Comparison of ENCODE assay signal across 9 cellular contexts in genomic region chr20:8601542-8601912, GRCh38.
DNase-seq lines count a peak whose midpoint lies in the region; ATAC-seq and TF ChIP-seq lines count a peak whose summit lies in the region.
"Had no signal": no experiment of that assay in that cellular context is flagged by ENCODE, and none has a peak within 500 bp of the region (broad histone marks: within the 10 kb centered on the region; RNA-seq: fewer than 3 reads in every experiment).

No MANE protein-coding gene starts in this region.

- H3K4me1 Mint-ChIP-seq in nephron: peaks cover 13% of the 10 kb centered on the region

- H3K9me3 Mint-ChIP-seq in nephron: peaks cover 8% of the 10 kb centered on the region

- DNase-seq in NCI-H1105 treated with DMSO at 0.1 percent for 48 hours (lab: John Stamatoyannopoulos, UW) (peak; percentile 40), NCI-H1105 (lab: John Stamatoyannopoulos, UW) (no peak), NCI-H526 (lab: John Stamatoyannopoulos, UW) (peak; percentile 36 to 60), SIG-M5 (lab: John Stamatoyannopoulos, UW) (no peak), dorsolateral prefrontal cortex (no peak), occipital lobe (lab: John Stamatoyannopoulos, UW) (no peak)
- DNase-seq: stimulated activated CD4-positive, alpha-beta T cell treated with anti-CD3 and anti-CD28 coated beads, Interleukin-4, amount 100 ng/mL, for 24 hours had no signal

- peak overlapping the region; percentile 82 to 94 (median 88) for H3K27ac Mint-ChIP-seq in nephron

- H3K27me3 ChIP-seq in dorsolateral prefrontal cortex: no peaks in the 10 kb centered on the region

- ATAC-seq in HG02678 (IDR thresholded peaks at IDR 0.05; ENCODE audit: unreplicated experiment): peak; percentile 88

- peak overlapping the region in 1 of 59 donors; percentile 43 for H3K4me3 ChIP-seq in dorsolateral prefrontal cortex

- H3K27ac ChIP-seq in dorsolateral prefrontal cortex: peak overlapping the region in 19 of 59 donors; percentile 6 to 69 (median 33)

- H3K27me3 Mint-ChIP-seq in nephron (ENCODE audit: low read depth): no peaks in the 10 kb centered on the region

- no peak for TF ChIP-seq CTCF in nephron (IDR thresholded peaks at IDR 0.05; ENCODE audit: unreplicated experiment in 3 of 3)
- no peak for TF ChIP-seq CTCF in dorsolateral prefrontal cortex (IDR thresholded peaks at IDR 0.05 in 54 of 56, conservative IDR thresholded peaks at IDR 0.05 in 2 of 56; ENCODE audit: low read depth in 1 of 56, partially characterized antibody in 56 of 56)

- H3K36me3 Mint-ChIP-seq in nephron (ENCODE audit: low read depth): peaks cover 8% of the 10 kb centered on the region

- H3K4me3 Mint-ChIP-seq in nephron: peak overlapping the region; percentile 82 to 91 (median 88)

- intact Hi-C loops in dorsolateral prefrontal cortex (cut with DNase I): no loop called here

Comparison
In these comparisons a context has a peak if more than half of its experiments do, and no peak if none do; other contexts are left out.
1. DNase-seq: peak in NCI-H1105 treated with DMSO at 0.1 percent for 48 hours (single experiment) and NCI-H526 (2 of 2); none in NCI-H1105 (single experiment), SIG-M5 (single experiment), dorsolateral prefrontal cortex (0 of 10) and occipital lobe (single experiment).